16 cellular contexts compared by ENCODE assay signal in genomic region chr1:19403256-19403655, GRCh38.
DNase-seq lines count a peak whose midpoint lies in the region; ATAC-seq, FAIRE-seq and TF ChIP-seq lines count a peak whose summit lies in the region.
"Had no signal": no experiment of that assay in that cellular context is flagged by ENCODE, and none has a peak within 500 bp of the region (broad histone marks: within the 10 kb centered on the region; RNA-seq: fewer than 3 reads in every experiment).

No MANE protein-coding gene starts in this region.

- peaks cover 0 to 22% (median 0%) of the 10 kb centered on the region in 3 experiments for H3K36me3 ChIP-seq in naive thymus-derived CD4-positive, alpha-beta T cell (ENCODE audit: control insufficient read depth in 2 of 3, insufficient read depth in 3 of 3, low read length in 3 of 3)
- H3K36me3 ChIP-seq in tibial artery: no peaks in the 10 kb centered on the region
- peaks cover 1 to 18% of the 10 kb centered on the region in 2 experiments; a peak in 4 of 5 replicates for H3K36me3 ChIP-seq in HepG2 (replicated peaks in 1 of 2; ENCODE audit: control insufficient read depth in 1 of 2, insufficient read depth in 2 of 2, low read length in 2 of 2)
- no peaks in the 10 kb centered on the region for H3K36me3 ChIP-seq in right atrium auricular region
- H3K36me3 ChIP-seq: breast epithelium had no signal

- no peak overlapping the region for H3K4me3 ChIP-seq in naive thymus-derived CD4-positive, alpha-beta T cell (ENCODE audit: low read length)
- H3K4me3 ChIP-seq in tibial artery (no peak overlapping the region), HepG2 (replicated peaks in 1 of 3; ENCODE audit: insufficient read depth in 1 of 3, low read depth in 2 of 3, low read length in 3 of 3) (no peak overlapping the region), right atrium auricular region (no peak overlapping the region)
- H3K4me3 ChIP-seq: breast epithelium, spleen had no signal

- no peaks in the 10 kb centered on the region for H3K9me3 Mint-ChIP-seq in activated naive CD4-positive, alpha-beta T cell treated with anti-CD3 and anti-CD28 coated beads for 36 hours
- no peaks in the 10 kb centered on the region for H3K9me3 Mint-ChIP-seq in activated naive CD4-positive, alpha-beta T cell treated with anti-CD3 and anti-CD28 coated beads, Interleukin-2, amount 50 U/mL, for 72 hours
- H3K9me3 Mint-ChIP-seq in naive thymus-derived CD4-positive, alpha-beta T cell: no peaks in the 10 kb centered on the region

- H3K4me3 Mint-ChIP-seq in activated naive CD4-positive, alpha-beta T cell treated with anti-CD3 and anti-CD28 coated beads for 36 hours: no peak overlapping the region
- H3K4me3 Mint-ChIP-seq in naive thymus-derived CD4-positive, alpha-beta T cell: no peak overlapping the region

- intact Hi-C loops in activated naive CD4-positive, alpha-beta T cell treated with anti-CD3 and anti-CD28 coated beads for 36 hours (cut with micrococcal nuclease): no loop called here
- intact Hi-C loops in naive thymus-derived CD4-positive, alpha-beta T cell (cut with micrococcal nuclease): no loop called here
- intact Hi-C loops in tibial artery (cut with DNase I; ENCODE audit: low total_unique reads): loop anchor here (5.0 kb wide), 1 partner anchor 44 kb away; no protein-coding TSS in a partner anchor
- intact Hi-C loops in HepG2 (cut with micrococcal nuclease; ENCODE audit: unreplicated experiment): no loop called here

- TF ChIP-seq POLR2A in HepG2 (IDR thresholded peaks at IDR 0.05; ENCODE audit: insufficient read depth in 1 of 2, low read depth in 2 of 2, low read length in 2 of 2): no peak

- no peak for ATAC-seq in activated naive CD4-positive, alpha-beta T cell treated with anti-CD3 and anti-CD28 coated beads, Interleukin-2, amount 50 U/mL, for 72 hours
- no peak for ATAC-seq in naive thymus-derived CD4-positive, alpha-beta T cell
- no peak for ATAC-seq in HepG2

- in situ Hi-C loops in HepG2 (cut with HindIII; ENCODE audit: extremely low pct_ligation_motif_present, low pct_unique_long_range_greater_than_20kb): no loop called here

- no peak for TF ChIP-seq RAD21 in HepG2 (CRISPR knock-in tag; IDR thresholded peaks at IDR 0.05)

- no TSS peak for BruUV-seq in HepG2 (replicated peaks; lab: Mats Ljungman, UMichigan)

- no peak overlapping the region for H3K27ac ChIP-seq in naive thymus-derived CD4-positive, alpha-beta T cell (ENCODE audit: low read depth, low read length)
- H3K27ac ChIP-seq in tibial artery (peak overlapping the region; percentile 21 to 73), HepG2 (ENCODE audit: extremely low read length, insufficient read depth, low read length) (no peak overlapping the region), right atrium auricular region (no peak overlapping the region)
- H3K27ac ChIP-seq: VCaP had no signal

- no peaks in the 10 kb centered on the region for H3K27me3 ChIP-seq in naive thymus-derived CD4-positive, alpha-beta T cell (ENCODE audit: control insufficient read depth in 2 of 2, insufficient read depth in 2 of 2, low read length in 2 of 2)
- H3K27me3 ChIP-seq in tibial artery (no peaks in the 10 kb centered on the region), HepG2 (ENCODE audit: control insufficient read depth in 1 of 2, insufficient read depth in 2 of 2, low read length in 2 of 2) (no peaks in the 10 kb centered on the region), right atrium auricular region (no peaks in the 10 kb centered on the region)
- H3K27me3 ChIP-seq: breast epithelium, spleen had no signal

- H3K79me2 ChIP-seq in HepG2 (ENCODE audit: insufficient read depth, low read length): peaks cover 64% of the 10 kb centered on the region

- H3K27ac Mint-ChIP-seq in activated naive CD4-positive, alpha-beta T cell treated with anti-CD3 and anti-CD28 coated beads for 36 hours: peak overlapping the region; percentile 6
- peak overlapping the region; percentile 21 to 66 for H3K27ac Mint-ChIP-seq in activated naive CD4-positive, alpha-beta T cell treated with anti-CD3 and anti-CD28 coated beads, Interleukin-2, amount 50 U/mL, for 72 hours
- peak overlapping the region; percentile 16 to 89 (median 70) for H3K27ac Mint-ChIP-seq in naive thymus-derived CD4-positive, alpha-beta T cell

- WGBS in HepG2 (ENCODE audit: low lambda C conversion rate): 89% methylated on average over 5 of the region's 5 CpGs

- H3K4me1 Mint-ChIP-seq in activated naive CD4-positive, alpha-beta T cell treated with anti-CD3 and anti-CD28 coated beads for 36 hours (ENCODE audit: low read depth): peaks cover 78% of the 10 kb centered on the region
- H3K4me1 Mint-ChIP-seq in naive thymus-derived CD4-positive, alpha-beta T cell: peaks cover 49 to 94% (median 90%) of the 10 kb centered on the region in 7 donors

- no peak for TF ChIP-seq EP300 in HepG2 (IDR thresholded peaks at IDR 0.05; ENCODE audit: low read depth in 2 of 2, low read length in 2 of 2)
- no peak for TF ChIP-seq EP300 in HepG2 (CRISPR knock-in tag; IDR thresholded peaks at IDR 0.05; ENCODE audit: borderline replicate concordance)

- H4K20me1 ChIP-seq in HepG2 (ENCODE audit: insufficient read depth, low read length): peaks cover 5% of the 10 kb centered on the region; the same call in 1 of the 2 replicates

- H3K36me3 Mint-ChIP-seq in activated naive CD4-positive, alpha-beta T cell treated with anti-CD3 and anti-CD28 coated beads for 36 hours (ENCODE audit: low read depth): peaks cover 14% of the 10 kb centered on the region
- H3K36me3 Mint-ChIP-seq in activated naive CD4-positive, alpha-beta T cell treated with anti-CD3 and anti-CD28 coated beads, Interleukin-2, amount 50 U/mL, for 72 hours: peaks cover 0 to 21% of the 10 kb centered on the region in 2 donors
- H3K36me3 Mint-ChIP-seq in naive thymus-derived CD4-positive, alpha-beta T cell: peaks cover 8 to 30% (median 12%) of the 10 kb centered on the region in 5 donors

- FAIRE-seq in HepG2 (lab: Jason Lieb, UNC): no peak

- H3K27me3 Mint-ChIP-seq in activated naive CD4-positive, alpha-beta T cell treated with anti-CD3 and anti-CD28 coated beads for 36 hours (ENCODE audit: low read depth): no peaks in the 10 kb centered on the region
- no peaks in the 10 kb centered on the region for H3K27me3 Mint-ChIP-seq in naive thymus-derived CD4-positive, alpha-beta T cell

- no peaks in the 10 kb centered on the region for H3K9me3 ChIP-seq in naive thymus-derived CD4-positive, alpha-beta T cell (ENCODE audit: control insufficient read depth in 2 of 3, low read length in 3 of 3)
- H3K9me3 ChIP-seq in tibial artery: no peaks in the 10 kb centered on the region
- no peaks in the 10 kb centered on the region for H3K9me3 ChIP-seq in HepG2 (ENCODE audit: low read length)
- H3K9me3 ChIP-seq in right atrium auricular region: no peaks in the 10 kb centered on the region
- H3K9me3 ChIP-seq: breast epithelium, spleen had no signal

- DNase-seq in activated naive CD4-positive, alpha-beta T cell treated with anti-CD3 and anti-CD28 coated beads for 36 hours: no peak
- no peak for DNase-seq in activated naive CD4-positive, alpha-beta T cell treated with Interleukin-2 at 50 U/mL for 16 hours
- no peak for DNase-seq in activated naive CD4-positive, alpha-beta T cell treated with anti-CD3 and anti-CD28 coated beads, Interleukin-2, amount 50 U/mL, for 72 hours (ENCODE audit: low spot score in 2 of 2)
- no peak for DNase-seq in naive thymus-derived CD4-positive, alpha-beta T cell
- DNase-seq in tibial artery (no peak), NOMO-1 treated with DMSO at 0.1 percent for 48 hours (lab: John Stamatoyannopoulos, UW; ENCODE audit: unreplicated experiment) (no peak), HepG2 (ENCODE audit: low spot score) (no peak), right atrium auricular region (ENCODE audit: low spot score) (no peak)
- DNase-seq: activated gamma-delta T cell treated with Interleukin-2 at 50 U/mL for 16 hours, dermis blood vessel endothelial cell, erythroblast, NCI-H146, NCI-H345, spleen had no signal

- CTCF ChIA-PET in activated naive CD4-positive, alpha-beta T cell treated with anti-CD3 and anti-CD28 coated beads for 36 hours (lab: Charles Lee): interaction anchor here (0.6 to 1.0 kb wide), 2 partner anchors 12 to 496 kb away, joined by 4 read pairs; no protein-coding TSS in a partner anchor
- CTCF ChIA-PET in naive thymus-derived CD4-positive, alpha-beta T cell (lab: Charles Lee): interaction anchor here (0.7 kb wide), 1 partner anchor 12 kb away, joined by 6 read pairs; no protein-coding TSS in a partner anchor
- CTCF ChIA-PET in HepG2 (lab: Yijun Ruan, JAX; ENCODE audit: low intra/inter-chr PET ratio, low total read pairs): no interaction called here

- H3K4me2 ChIP-seq in HepG2 (ENCODE audit: low read depth, low read length): no peak overlapping the region

- H3K9ac ChIP-seq in HepG2 (ENCODE audit: insufficient read depth, low read depth, low read length): no peak overlapping the region

- POLR2A ChIA-PET in naive thymus-derived CD4-positive, alpha-beta T cell (lab: Charles Lee): interaction anchor here (0.7 to 1.1 kb wide), 2 partner anchors 82 to 250 kb away, joined by 4 read pairs; partner anchors contain the start of gene CAPZB
- POLR2A ChIA-PET in HepG2 (lab: Yijun Ruan, JAX): no interaction called here

- peaks cover 10 to 20% of the 10 kb centered on the region in 2 donors for H3K4me1 ChIP-seq in naive thymus-derived CD4-positive, alpha-beta T cell (ENCODE audit: control insufficient read depth in 2 of 2, insufficient read depth in 2 of 2, low read length in 2 of 2)
- H3K4me1 ChIP-seq in tibial artery (peaks cover 3 to 99% (median 76%) of the 10 kb centered on the region in 4 donors), HepG2 (ENCODE audit: insufficient read depth, low read length) (peaks cover 50% of the 10 kb centered on the region), right atrium auricular region (peaks cover 0 to 72% of the 10 kb centered on the region in 2 donors)

- no peak overlapping the region for H2AFZ ChIP-seq in HepG2 (ENCODE audit: low read length)

- TF ChIP-seq CTCF in tibial artery (IDR thresholded peaks at IDR 0.05) (no peak), HepG2 (CRISPR knock-in tag; IDR thresholded peaks at IDR 0.05) (no peak), right atrium auricular region (IDR thresholded peaks at IDR 0.05) (no peak)

TF ChIP-seq in HepG2, 621 proteins besides CTCF, POLR2A, EP300 and RAD21 (continues in another document):
- no peak for TF ChIP-seq JUND (CRISPR knock-in tag; IDR thresholded peaks at IDR 0.05)

Comparison
In these comparisons a context has a peak if more than half of its experiments do, and no peak if none do; other contexts are left out.
1. H3K27ac Mint-ChIP-seq: peak in every context shown above with its lines; median percentile 70 in naive thymus-derived CD4-positive, alpha-beta T cell; 44 in activated naive CD4-positive, alpha-beta T cell treated with anti-CD3 and anti-CD28 coated beads, Interleukin-2, amount 50 U/mL, for 72 hours; 6 in activated naive CD4-positive, alpha-beta T cell treated with anti-CD3 and anti-CD28 coated beads for 36 hours.
2. H3K27ac ChIP-seq: peak in tibial artery (2 of 2); none in naive thymus-derived CD4-positive, alpha-beta T cell (single experiment), HepG2 (single experiment) and right atrium auricular region (0 of 2).